ENCODE assay signal across 8 cellular contexts in genomic region chr6:136582702-136583471, GRCh38. TPM values are rescaled to one million over a fixed set of nuclear protein-coding genes. Genes with fewer than 3 reads are reported as not detected.
A peak's percentile ranks its signal among the peaks of the same experiment; 100 is the strongest.
DNase-seq lines count a peak whose midpoint lies in the region; ATAC-seq and TF ChIP-seq lines count a peak whose summit lies in the region.

No MANE protein-coding gene starts in this region.

- CTCF ChIA-PET in Caco-2 (lab: Charles Lee): no interaction called here
- CTCF ChIA-PET in activated naive CD4-positive, alpha-beta T cell treated with anti-CD3 and anti-CD28 coated beads, Interleukin-2, amount 10 ng/mL, durations not matched to agents 7 days and 5 days (lab: Charles Lee): interaction anchor here (0.6 to 1.8 kb wide), 3 partner anchors 36 to 386 kb away, joined by 3 to 8 read pairs (median 3); partner anchors contain the start of gene MAP3K5

- H3K9ac ChIP-seq in skeletal muscle satellite cell (ENCODE audit: low read depth, low read length): peak overlapping the region; percentile 81

- POLR2A ChIA-PET in Caco-2 (lab: Charles Lee): no interaction called here

- H3K27me3 ChIP-seq in Caco-2 (replicated peaks; ENCODE audit: control insufficient read depth, insufficient read depth, low read length) (no peaks in the 10 kb centered on the region), cardiac muscle cell (no peaks in the 10 kb centered on the region), skeletal muscle satellite cell (ENCODE audit: control insufficient read depth, insufficient read depth, low read length) (no peaks in the 10 kb centered on the region)

- BruUV-seq in Caco-2 (replicated peaks; lab: Mats Ljungman, UMichigan): no TSS peak

- no peaks in the 10 kb centered on the region for H3K9me3 ChIP-seq in Caco-2
- H3K9me3 ChIP-seq in cardiac muscle cell (ENCODE audit: low read depth): no peaks in the 10 kb centered on the region
- no peaks in the 10 kb centered on the region for H3K9me3 ChIP-seq in skeletal muscle satellite cell (replicated peaks; ENCODE audit: low read length)

- ATAC-seq in GM21528 (IDR thresholded peaks at IDR 0.05; ENCODE audit: low FRiP score, unreplicated experiment): no peak
- ATAC-seq in GM18519 (IDR thresholded peaks at IDR 0.05; ENCODE audit: low FRiP score, unreplicated experiment): no peak

- H3K4me1 Mint-ChIP-seq in Caco-2 (ENCODE audit: low read depth, unreplicated experiment): peaks cover 3% of the 10 kb centered on the region
- H3K4me1 Mint-ChIP-seq in activated naive CD4-positive, alpha-beta T cell treated with anti-CD3 and anti-CD28 coated beads, Interleukin-2, amount 10 ng/mL, durations not matched to agents 7 days and 5 days: no peaks in the 10 kb centered on the region

- H3K4me3 Mint-ChIP-seq in Caco-2 (ENCODE audit: unreplicated experiment): no peak overlapping the region
- H3K4me3 Mint-ChIP-seq in activated naive CD4-positive, alpha-beta T cell treated with anti-CD3 and anti-CD28 coated beads, Interleukin-2, amount 10 ng/mL, durations not matched to agents 7 days and 5 days: no peak overlapping the region

- DNase-seq in Caco-2: no peak
- peak; percentile 24 for DNase-seq in KBM-7
- peak in 1 of 2 donors; percentile 89 for DNase-seq in cardiac muscle cell (ENCODE audit: low read depth in 1 of 2, low spot score in 1 of 2)
- DNase-seq in activated naive CD4-positive, alpha-beta T cell treated with anti-CD3 and anti-CD28 coated beads, Interleukin-2, amount 10 ng/mL, durations not matched to agents 7 days and 5 days: no peak

- no peak overlapping the region for H3K4me3 ChIP-seq in Caco-2 (ENCODE audit: low read depth, low read length)
- no peak overlapping the region for H3K4me3 ChIP-seq in WI38 (ENCODE audit: low read depth, low read length)
- H3K4me3 ChIP-seq in cardiac muscle cell: no peak overlapping the region
- no peak overlapping the region for H3K4me3 ChIP-seq in skeletal muscle satellite cell (ENCODE audit: low read length)

- no peak overlapping the region for H3K27ac Mint-ChIP-seq in Caco-2 (ENCODE audit: unreplicated experiment)
- no peak overlapping the region for H3K27ac Mint-ChIP-seq in activated naive CD4-positive, alpha-beta T cell treated with anti-CD3 and anti-CD28 coated beads, Interleukin-2, amount 10 ng/mL, durations not matched to agents 7 days and 5 days

- peak; percentile 45 to 47 for TF ChIP-seq CTCF in Caco-2 (IDR thresholded peaks at IDR 0.05; ENCODE audit: insufficient read depth in 1 of 2, low read depth in 1 of 2, low read length in 1 of 2, severe bottlenecking in 1 of 2, unreplicated experiment in 1 of 2)
- peak; percentile 26; the same call in 1 of the 2 replicates for TF ChIP-seq CTCF in WI38 (IDR thresholded peaks at IDR 0.05; ENCODE audit: low read depth, low read length)
- TF ChIP-seq CTCF in cardiac muscle cell (IDR thresholded peaks at IDR 0.05; ENCODE audit: low read depth, low read length): peak; percentile 48

- no peak overlapping the region for H3K4me2 ChIP-seq in skeletal muscle satellite cell (ENCODE audit: low read length)

- in situ Hi-C loops in KBM-7 (cut with MboI; ENCODE audit: low pct_unique_long_range_greater_than_20kb, low sequenced_read_pairs): no loop called here

- H3K9me3 Mint-ChIP-seq in Caco-2 (ENCODE audit: unreplicated experiment): no peaks in the 10 kb centered on the region
- H3K9me3 Mint-ChIP-seq in activated naive CD4-positive, alpha-beta T cell treated with anti-CD3 and anti-CD28 coated beads, Interleukin-2, amount 10 ng/mL, durations not matched to agents 7 days and 5 days: no peaks in the 10 kb centered on the region

- no peaks in the 10 kb centered on the region for H3K36me3 Mint-ChIP-seq in Caco-2 (ENCODE audit: insufficient read depth, unreplicated experiment)
- H3K36me3 Mint-ChIP-seq in activated naive CD4-positive, alpha-beta T cell treated with anti-CD3 and anti-CD28 coated beads, Interleukin-2, amount 10 ng/mL, durations not matched to agents 7 days and 5 days: peaks cover 33% of the 10 kb centered on the region

- no peak overlapping the region for H3K27ac ChIP-seq in cardiac muscle cell

- intact Hi-C loops in Caco-2 (cut with micrococcal nuclease; ENCODE audit: unreplicated experiment): loop anchor here (2.0 kb wide), 1 partner anchor 344 kb away; no protein-coding TSS in a partner anchor

- no peaks in the 10 kb centered on the region for H3K27me3 Mint-ChIP-seq in Caco-2 (ENCODE audit: insufficient read depth, unreplicated experiment)
- H3K27me3 Mint-ChIP-seq in activated naive CD4-positive, alpha-beta T cell treated with anti-CD3 and anti-CD28 coated beads, Interleukin-2, amount 10 ng/mL, durations not matched to agents 7 days and 5 days: no peaks in the 10 kb centered on the region

- H3K36me3 ChIP-seq in Caco-2 (ENCODE audit: control insufficient read depth, insufficient read depth, low read length): no peaks in the 10 kb centered on the region
- H3K36me3 ChIP-seq in cardiac muscle cell: no peaks in the 10 kb centered on the region
- peaks cover 46% of the 10 kb centered on the region for H3K36me3 ChIP-seq in skeletal muscle satellite cell (ENCODE audit: insufficient read depth, low read length)

- H3K4me1 ChIP-seq in Caco-2 (no peaks in the 10 kb centered on the region), cardiac muscle cell (ENCODE audit: low read depth) (no peaks in the 10 kb centered on the region), skeletal muscle satellite cell (ENCODE audit: control insufficient read depth, insufficient read depth, low read length) (peaks cover 32% of the 10 kb centered on the region)

RNA-seq across cellular contexts. Expression of gene MAP7, which starts 32.7 kb away (rescaled TPM):
- total RNA-seq in Caco-2 (2022) (55.3 and 57.4 TPM in 2 replicates), cardiac muscle cell (8.8 and 13.8 TPM in 2 replicates)
- 4.1 and 8.0 TPM in 2 replicates for polyA plus RNA-seq in cardiac muscle cell
- 0.22 and 0.25 TPM in 2 replicates for total RNA-seq in skeletal muscle satellite cell (2012; rRNA removed)
